Comparison of ENCODE assay signal across 8 cellular contexts in the genomic region with DNA sequence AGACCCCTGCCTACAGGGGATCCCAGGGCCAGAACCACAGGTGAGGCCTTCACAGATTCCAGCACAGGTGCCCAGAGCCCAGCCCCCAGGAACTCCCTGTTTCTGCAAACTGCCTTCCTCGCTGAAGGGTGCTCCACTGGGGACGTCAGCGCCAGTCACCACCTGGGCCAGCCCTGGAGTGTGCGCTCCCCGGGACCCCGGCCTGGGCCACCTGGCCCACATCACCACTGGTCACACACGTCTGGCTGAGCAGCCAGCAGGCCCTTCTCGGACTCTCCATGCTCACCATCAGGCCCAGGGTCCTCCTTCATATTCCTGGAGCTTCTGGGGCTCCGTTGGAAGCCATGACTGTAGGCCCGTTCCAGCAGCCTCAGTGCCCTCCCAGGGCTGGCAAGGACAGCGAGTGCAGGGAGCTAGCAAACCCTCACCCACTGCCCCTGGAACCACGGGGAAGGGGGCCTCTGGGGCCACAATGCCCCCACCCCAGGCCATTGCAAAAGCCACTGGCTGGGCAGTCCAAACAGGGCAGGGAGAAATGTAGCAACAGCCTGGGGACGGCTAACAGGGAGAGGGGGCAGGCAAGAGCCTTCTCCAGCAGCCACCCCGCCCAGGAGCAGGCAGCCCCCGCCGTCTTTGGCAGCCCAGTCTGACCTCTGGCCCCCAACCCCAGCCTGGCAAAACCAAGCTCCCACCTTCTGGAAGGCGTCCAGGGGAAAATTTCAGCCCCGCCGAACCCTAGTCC. TPM values are rescaled to one million over a fixed set of nuclear protein-coding genes. Genes with fewer than 3 reads are reported as not detected.
DNase-seq lines count a peak whose midpoint lies in the region; ATAC-seq and TF ChIP-seq lines count a peak whose summit lies in the region.

No MANE protein-coding gene starts in this region.

- DNase-seq in GM12864 (ENCODE audit: low read depth) (no peak), RWPE2 (ENCODE audit: low spot score) (no peak), fibroblast of mammary gland (ENCODE audit: low read depth) (no peak), prostate gland (ENCODE audit: low spot score) (no peak), NCI-H1694 treated with DMSO at 0.1 percent for 48 hours (lab: John Stamatoyannopoulos, UW) (no peak), GDM1 (lab: John Stamatoyannopoulos, UW) (no peak)

- TF ChIP-seq POLR2A in prostate gland (IDR thresholded peaks at IDR 0.05) = no peak

- no peaks in the 10 kb centered on the region for H3K9me3 ChIP-seq in RWPE2 (ENCODE audit: severe bottlenecking)
- H3K9me3 ChIP-seq in prostate gland = no peaks in the 10 kb centered on the region

- TF ChIP-seq CTCF in GM12864 (IDR thresholded peaks at IDR 0.05; ENCODE audit: low read depth, low read length, missing control alignments) = no peak
- no peak for TF ChIP-seq CTCF in RWPE2 (IDR thresholded peaks at IDR 0.05; ENCODE audit: poor library complexity, severe bottlenecking)
- no peak for TF ChIP-seq CTCF in fibroblast of mammary gland (conservative IDR thresholded peaks at IDR 0.05; ENCODE audit: control insufficient read depth, insufficient read depth, low read depth, low read length)
- TF ChIP-seq CTCF in prostate gland (IDR thresholded peaks at IDR 0.05) = no peak

- peak overlapping the region; percentile 36 for H3K27ac ChIP-seq in RWPE2 (ENCODE audit: poor library complexity, severe bottlenecking)
- H3K27ac ChIP-seq in prostate gland = peak overlapping the region; percentile 69 to 72

- intact Hi-C loops in prostate gland (cut with DNase I) = no loop called here

- ATAC-seq in RWPE2 (ENCODE audit: low read depth) = no peak; the same call in 2 of the 3 replicates
- ATAC-seq in HG02678 (IDR thresholded peaks at IDR 0.05; ENCODE audit: unreplicated experiment) = no peak
- no peak for ATAC-seq in GM21825 (IDR thresholded peaks at IDR 0.05; ENCODE audit: unreplicated experiment)

- no peaks in the 10 kb centered on the region for H3K36me3 ChIP-seq in RWPE2 (ENCODE audit: low read depth)
- no peaks in the 10 kb centered on the region for H3K36me3 ChIP-seq in prostate gland

- H3K4me3 ChIP-seq in GM12864 (ENCODE audit: low read depth, low read length) = peak overlapping the region; percentile 83
- peak overlapping the region; percentile 69 for H3K4me3 ChIP-seq in RWPE2 (ENCODE audit: severe bottlenecking)
- peak overlapping the region; percentile 64 for H3K4me3 ChIP-seq in fibroblast of mammary gland (ENCODE audit: control insufficient read depth, low read depth, low read length)
- H3K4me3 ChIP-seq in prostate gland = peak overlapping the region; percentile 76 to 86

- WGBS in prostate gland = 43% methylated on average over 16 of the region's 19 CpGs

- no peaks in the 10 kb centered on the region for H3K27me3 ChIP-seq in RWPE2 (ENCODE audit: insufficient read depth, poor library complexity, severe bottlenecking)
- H3K27me3 ChIP-seq in prostate gland (replicated peaks; ENCODE audit: insufficient read depth) = no peaks in the 10 kb centered on the region

- H3K4me1 ChIP-seq in RWPE2 (ENCODE audit: insufficient read depth, poor library complexity, severe bottlenecking) (peaks cover 3% of the 10 kb centered on the region), prostate gland (replicated peaks) (peaks cover 10% of the 10 kb centered on the region)

RNA-seq across cellular contexts. Expression of gene AGPAT2, which starts 1.3 kb away (rescaled TPM):
- total RNA-seq in prostate gland = 10 to 100 TPM; 44.9 to 50.0 TPM

RNA-seq across cellular contexts. Expression of gene EGFL7, which starts 23.2 kb away (rescaled TPM):
- total RNA-seq in prostate gland = 100 to 1,000 TPM in 1 of 2 donors, 10 to 100 TPM in 1; 49.3 to 118 TPM

RNA-seq across cellular contexts. Expression of gene DIPK1B, which starts 26.4 kb away (rescaled TPM):
- total RNA-seq in prostate gland = 10 to 100 TPM; 18.9 to 27.8 TPM

RNA-seq across cellular contexts. Expression of gene LCN10, which starts 56.8 kb away (rescaled TPM):
- 10 to 100 TPM in 1 of 2 donors, 1 to 10 TPM in 1; 3.9 to 14.8 TPM for total RNA-seq in prostate gland
